21 cellular contexts compared by ENCODE assay signal in the genomic region with DNA sequence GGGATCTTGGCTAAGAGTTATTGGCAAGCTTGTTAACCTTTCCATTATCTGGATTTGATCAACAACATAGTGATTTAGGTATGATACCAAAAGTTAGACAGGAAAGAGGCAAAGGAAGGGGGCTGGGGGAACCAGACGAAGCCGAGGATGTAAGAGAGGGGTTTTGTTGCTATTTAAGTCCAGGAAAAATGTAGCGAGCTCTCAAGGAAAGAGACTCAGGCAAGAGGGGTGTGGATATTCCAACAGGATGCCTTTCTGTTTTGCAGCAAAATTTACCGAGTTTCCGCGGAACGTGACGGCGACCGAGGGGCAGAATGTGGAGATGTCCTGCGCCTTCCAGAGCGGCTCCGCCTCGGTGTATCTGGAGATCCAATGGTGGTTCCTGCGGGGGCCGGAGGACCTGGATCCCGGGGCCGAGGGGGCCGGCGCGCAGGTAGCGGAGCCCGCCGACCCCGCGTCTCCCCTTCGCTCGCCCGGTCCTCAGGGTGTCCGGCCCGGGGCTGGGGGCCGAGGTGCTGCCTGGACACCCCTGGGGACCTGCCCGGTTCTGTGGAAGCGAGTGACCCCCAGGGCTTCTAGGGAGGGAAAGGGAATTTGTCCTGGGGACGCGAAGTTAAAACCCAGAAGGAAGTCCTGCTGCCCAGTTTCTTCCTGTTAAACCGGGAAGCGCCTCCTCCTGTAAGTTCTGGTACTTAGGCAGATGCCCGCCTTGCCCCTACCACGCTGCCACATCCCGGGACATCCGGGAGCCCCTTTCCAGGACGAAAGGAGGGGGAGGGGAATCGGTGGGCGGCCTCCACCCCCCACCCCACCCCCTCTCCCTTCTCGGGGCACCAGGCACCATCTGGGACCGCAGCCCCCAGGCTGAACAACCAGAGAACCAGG. TPM values are rescaled to one million over a fixed set of nuclear protein-coding genes. Genes with fewer than 3 reads are reported as not detected.
DNase-seq lines count a peak whose midpoint lies in the region; ATAC-seq and TF ChIP-seq lines count a peak whose summit lies in the region.
"Had no signal": no experiment of that assay in that cellular context is flagged by ENCODE, and none has a peak within 500 bp of the region (broad histone marks: within the 10 kb centered on the region; RNA-seq: fewer than 3 reads in every experiment).

No MANE protein-coding gene starts in this region.

- peak overlapping the region; percentile 85 for H3K4me3 Mint-ChIP-seq in GM23338
- H3K4me3 Mint-ChIP-seq in stimulated activated naive CD8-positive, alpha-beta T cell treated with anti-CD3 and anti-CD28 coated beads, Interleukin-15, amount 100 ng/mL, for 72 hours, result no peak overlapping the region
- H3K4me3 Mint-ChIP-seq: activated CD4-positive, alpha-beta memory T cell treated with anti-CD3 and anti-CD28 coated beads for 36 hours; activated naive CD4-positive, alpha-beta T cell treated with anti-CD3 and anti-CD28 coated beads, Interleukin-2, amount 50 U/mL, for 24 hours; activated T-cell treated with anti-CD3 and anti-CD28 coated beads, Interleukin-2, amount 50 U/mL, for 4 hours had no signal

- no peaks in the 10 kb centered on the region for H3K79me2 ChIP-seq in GM23338 (replicated peaks; ENCODE audit: insufficient read depth)

- peak; percentile 9 for ATAC-seq in GM23338
- no peak for ATAC-seq in stimulated activated naive CD8-positive, alpha-beta T cell treated with anti-CD3 and anti-CD28 coated beads, Interleukin-15, amount 100 ng/mL, for 72 hours
- ATAC-seq: activated T-cell treated with anti-CD3 and anti-CD28 coated beads, Interleukin-2, amount 50 U/mL, for 4 hours; body of pancreas; K562 had no signal

- peak overlapping the region; percentile 95 for H2AFZ ChIP-seq in GM23338

- no peak overlapping the region for H3K27ac ChIP-seq in GM23338 (ENCODE audit: low read depth)
- H3K27ac ChIP-seq: body of pancreas, HL-60, sigmoid colon had no signal

- peak overlapping the region; percentile 84 for H3K4me2 ChIP-seq in GM23338

- peaks cover 26% of the 10 kb centered on the region; the same call in 2 of the 3 replicates for H3K4me1 Mint-ChIP-seq in GM23338
- H3K4me1 Mint-ChIP-seq in stimulated activated naive CD8-positive, alpha-beta T cell treated with anti-CD3 and anti-CD28 coated beads, Interleukin-15, amount 100 ng/mL, for 72 hours, result no peaks in the 10 kb centered on the region
- H3K4me1 Mint-ChIP-seq: activated naive CD4-positive, alpha-beta T cell treated with anti-CD3 and anti-CD28 coated beads, Interleukin-2, amount 50 U/mL, for 24 hours had no signal

- peaks cover 36% of the 10 kb centered on the region for H3K4me1 ChIP-seq in GM23338 (ENCODE audit: insufficient read depth)
- no peaks in the 10 kb centered on the region for H3K4me1 ChIP-seq in iPS-15b (ENCODE audit: control insufficient read depth, insufficient read depth, low read length)

- 0 out of 2 replicates have a peak, but pooled peaks cover 2% of the 10 kb centered on the region for H3F3A ChIP-seq in GM23338 (replicated peaks; ENCODE audit: low read depth)

- H3K4me3 ChIP-seq in GM23338 (peak overlapping the region; percentile 63), iPS-15b (ENCODE audit: low read depth, low read length) (peak overlapping the region; percentile 67)
- H3K4me3 ChIP-seq: body of pancreas, K562, sigmoid colon had no signal

- DNase-seq in GM23338 (ENCODE audit: low spot score) (peak; percentile 76), SHP77 treated with DMSO at 0.1 percent for 48 hours (lab: John Stamatoyannopoulos, UW) (peak; percentile 11), retina (peak; percentile 68), SIG-M5 treated with dmso at 0.1 percent for 504 hours (lab: John Stamatoyannopoulos, UW; ENCODE audit: unreplicated experiment) (no peak)
- DNase-seq in activated CD8-positive, alpha-beta memory T cell treated with anti-CD3 and anti-CD28 coated beads for 24 hours, result no peak
- DNase-seq in stimulated activated naive CD8-positive, alpha-beta T cell treated with anti-CD3 and anti-CD28 coated beads, Interleukin-15, amount 100 ng/mL, for 72 hours, result no peak
- DNase-seq: activated CD4-positive, alpha-beta memory T cell treated with anti-CD3 and anti-CD28 coated beads for 36 hours; activated T-cell treated with anti-CD3 and anti-CD28 coated beads, Interleukin-2, amount 50 U/mL, for 4 hours; body of pancreas; cortex of kidney; kidney glomerular epithelial cell; midbrain; NCI-H187 treated with DMSO at 0.1 percent for 48 hours; sigmoid colon; stimulated activated CD4-positive, alpha-beta T cell treated with anti-CD3 and anti-CD28 coated beads, Interleukin-2, amount 100 ng/mL, for 24 hours had no signal

- H3K27ac Mint-ChIP-seq in GM23338, result no peak overlapping the region
- H3K27ac Mint-ChIP-seq in stimulated activated naive CD8-positive, alpha-beta T cell treated with anti-CD3 and anti-CD28 coated beads, Interleukin-15, amount 100 ng/mL, for 72 hours, result no peak overlapping the region
- H3K27ac Mint-ChIP-seq: activated CD4-positive, alpha-beta memory T cell treated with anti-CD3 and anti-CD28 coated beads for 36 hours; activated naive CD4-positive, alpha-beta T cell treated with anti-CD3 and anti-CD28 coated beads, Interleukin-2, amount 50 U/mL, for 24 hours had no signal

- H3K9me3 ChIP-seq in iPS-15b (ENCODE audit: control insufficient read depth, insufficient read depth, low read length), result no peaks in the 10 kb centered on the region
- H3K9me3 ChIP-seq: body of pancreas, sigmoid colon had no signal

- no peaks in the 10 kb centered on the region for H3K36me3 ChIP-seq in GM23338 (ENCODE audit: insufficient read depth)
- no peaks in the 10 kb centered on the region for H3K36me3 ChIP-seq in iPS-15b (ENCODE audit: control insufficient read depth, insufficient read depth, low read length)
- H3K36me3 ChIP-seq: sigmoid colon had no signal

- no peaks in the 10 kb centered on the region for H3K9me2 ChIP-seq in GM23338 (ENCODE audit: insufficient read depth)

- no peaks in the 10 kb centered on the region for H3K9me3 Mint-ChIP-seq in GM23338
- H3K9me3 Mint-ChIP-seq in stimulated activated naive CD8-positive, alpha-beta T cell treated with anti-CD3 and anti-CD28 coated beads, Interleukin-15, amount 100 ng/mL, for 72 hours, result peaks cover 5% of the 10 kb centered on the region in 2 donors
- H3K9me3 Mint-ChIP-seq: activated CD4-positive, alpha-beta memory T cell treated with anti-CD3 and anti-CD28 coated beads for 36 hours had no signal

- no peak overlapping the region for H3K9ac ChIP-seq in iPS-15b (ENCODE audit: low read depth, low read length)

- peaks cover 78% of the 10 kb centered on the region for H3K27me3 ChIP-seq in GM23338 (ENCODE audit: insufficient read depth)
- H3K27me3 ChIP-seq in iPS-15b (ENCODE audit: control insufficient read depth, insufficient read depth, low read length), result peaks cover 62% of the 10 kb centered on the region

- H3K36me3 Mint-ChIP-seq in GM23338 (ENCODE audit: low read depth), result no peaks in the 10 kb centered on the region
- H3K36me3 Mint-ChIP-seq: activated naive CD4-positive, alpha-beta T cell treated with anti-CD3 and anti-CD28 coated beads, Interleukin-2, amount 50 U/mL, for 24 hours had no signal

- no peaks in the 10 kb centered on the region for H4K20me1 ChIP-seq in GM23338 (replicated peaks; ENCODE audit: insufficient read depth)

- H3K27me3 Mint-ChIP-seq in GM23338 (ENCODE audit: insufficient read depth, low read depth, poor library complexity), result peaks cover 43% of the 10 kb centered on the region
- peaks cover 50% of the 10 kb centered on the region for H3K27me3 Mint-ChIP-seq in stimulated activated naive CD8-positive, alpha-beta T cell treated with anti-CD3 and anti-CD28 coated beads, Interleukin-15, amount 100 ng/mL, for 72 hours

- TF ChIP-seq CTCF in GM23338 (conservative IDR thresholded peaks at IDR 0.05; ENCODE audit: low read depth in 2 of 2), result no peak

TF ChIP-seq in GM23338, 12 proteins besides CTCF, POLR2A, EP300 and RAD21:
- TF ChIP-seq EZH2 (IDR thresholded peaks at IDR 0.05; ENCODE audit: low read depth, unreplicated experiment), result peak; percentile 25
- TF ChIP-seq JUNB (IDR thresholded peaks at IDR 0.05; ENCODE audit: unreplicated experiment), result no peak

RNA-seq across cellular contexts. Expression of a gene that starts 2.4 kb away (rescaled TPM):
- total RNA-seq in GM23338 (2014; rRNA removed; shearing (Covaris generic)), result 0.73 and 1.2 TPM in 2 replicates
- polyA plus RNA-seq in GM23338 (2016; fragmentation: Nextera tagmentation; extraction: Ambion mirVana), result 0.79 and 1.1 TPM in 2 replicates
- total RNA-seq: activated CD4-positive, alpha-beta memory T cell treated with anti-CD3 and anti-CD28 coated beads for 36 hours; activated T-cell treated with anti-CD3 and anti-CD28 coated beads, Interleukin-2, amount 50 U/mL, for 4 hours; K562; subcutaneous adipose tissue had no signal
- polyA plus RNA-seq: esophagus, K562 had no signal

Comparison
In these comparisons a context has a peak if more than half of its experiments do, and no peak if none do; other contexts are left out.
1. DNase-seq: peak in GM23338 (single experiment), SHP77 treated with DMSO at 0.1 percent for 48 hours (single experiment) and retina (single experiment); none in activated CD8-positive, alpha-beta memory T cell treated with anti-CD3 and anti-CD28 coated beads for 24 hours (single experiment), SIG-M5 treated with dmso at 0.1 percent for 504 hours (single experiment) and stimulated activated naive CD8-positive, alpha-beta T cell treated with anti-CD3 and anti-CD28 coated beads, Interleukin-15, amount 100 ng/mL, for 72 hours (0 of 2).